Comparison of ENCODE assay signal across 8 cellular contexts in genomic region chr9:32526042-32526706, GRCh38. TPM values are rescaled to one million over a fixed set of nuclear protein-coding genes. Genes with fewer than 3 reads are reported as not detected.
DNase-seq lines count a peak whose midpoint lies in the region; FAIRE-seq and TF ChIP-seq lines count a peak whose summit lies in the region.

RIGI (minus strand) TSS chr9:32526196; CDS start chr9:32526166, 30 bp downstream.

- H3K9ac ChIP-seq in ES-I3 (ENCODE audit: low read depth, low read length), result peak within 1 kb of the TSS; percentile 80

- H3K9me3 ChIP-seq in ES-I3 (ENCODE audit: control insufficient read depth, insufficient read depth, low read length), result peaks cover 8% of the 10 kb centered on the region; the same call in 1 of the 2 replicates
- no peaks in the 10 kb centered on the region for H3K9me3 ChIP-seq in suprapubic skin

- H3K27me3 ChIP-seq in suprapubic skin, result no peaks in the 10 kb centered on the region

- peak in 1 of 2 donors; percentile 58 for TF ChIP-seq POLR2A in suprapubic skin (IDR thresholded peaks at IDR 0.05)

- DNase-seq in H4 (ENCODE audit: low spot score) (peak; percentile 88), LNCaP clone FGC (ENCODE audit: low read depth) (peak; percentile 87), SHP77 treated with DMSO at 0.1 percent for 48 hours (lab: John Stamatoyannopoulos, UW) (peak; percentile 41), frontal cortex (ENCODE audit: low spot score in 2 of 2) (peak; percentile 9 to 51), non-pigmented ciliary epithelial cell (ENCODE audit: low read depth) (peak; percentile 73), suprapubic skin (ENCODE audit: low spot score in 2 of 2) (peak; percentile 96 to 97)
- peak; percentile 14 to 68 (median 48) for DNase-seq in activated naive CD4-positive, alpha-beta T cell (lab: John Stamatoyannopoulos, UW)

- WGBS in suprapubic skin, result under 1% methylated on average over 30 of the region's 37 CpGs

- H3K36me3 ChIP-seq in ES-I3 (ENCODE audit: insufficient read depth, low read length) (no peaks in the 10 kb centered on the region), suprapubic skin (no peaks in the 10 kb centered on the region)

- peak; percentile 28 for FAIRE-seq in frontal cortex (lab: Jason Lieb, UNC)

- H3K4me1 ChIP-seq in ES-I3 (ENCODE audit: insufficient read depth, low read length) (no peaks in the 10 kb centered on the region), suprapubic skin (peaks cover 27% of the 10 kb centered on the region)

- peak within 1 kb of the TSS; percentile 77 for H3K27ac ChIP-seq in suprapubic skin

- TF ChIP-seq EP300 in suprapubic skin (IDR thresholded peaks at IDR 0.05), result no peak

- TF ChIP-seq CTCF in LNCaP clone FGC (IDR thresholded peaks at IDR 0.05; ENCODE audit: control insufficient read depth, extremely low read depth, insufficient read depth) (peak; percentile 66), suprapubic skin (IDR thresholded peaks at IDR 0.05) (peak; percentile 31)

- peak within 1 kb of the TSS; percentile 53 for H3K4me3 ChIP-seq in LNCaP clone FGC (ENCODE audit: low read depth, low read length)
- peak within 1 kb of the TSS; percentile 57 for H3K4me3 ChIP-seq in suprapubic skin

RNA-seq across cellular contexts. Expression of gene RIGI, which starts in this region (rescaled TPM):
- total RNA-seq in H4 (2014; rRNA removed; shearing (Covaris generic)), result 5.9 and 7.7 TPM in 2 replicates
- total RNA-seq in frontal cortex (6.9 TPM), suprapubic skin (1 to 10 TPM; 4.2 to 9.3 (median 7.4) TPM)

Comparison
In these comparisons a context has a peak if more than half of its experiments do, and no peak if none do; other contexts are left out.
1. Peak in every context shown above with its lines: DNase-seq, H3K4me3 ChIP-seq and H3K27ac ChIP-seq.
2. DNase-seq: peak in every context shown above with its lines; median percentile 96 in suprapubic skin; 88 in H4; 87 in LNCaP clone FGC; 73 in non-pigmented ciliary epithelial cell; 48 in activated naive CD4-positive, alpha-beta T cell; 41 in SHP77 treated with DMSO at 0.1 percent for 48 hours; 30 in frontal cortex.